1 cellular context compared by ENCODE assay signal in genomic region chr22:30245181-30245984, GRCh38.
TF ChIP-seq lines count a peak whose summit lies in the region.

No MANE protein-coding gene starts in this region.

TF ChIP-seq in HEK293, 187 proteins besides CTCF, POLR2A, EP300 and RAD21 (continued from another document and continues in another):
- no peak for TF ChIP-seq ZBTB49 (tag by site-specific recombination; IDR thresholded peaks at IDR 0.05; ENCODE audit: low read depth)
- TF ChIP-seq ZNF449 (tag by site-specific recombination; IDR thresholded peaks at IDR 0.05): no peak
- no peak for TF ChIP-seq ZNF664 (tag by site-specific recombination; IDR thresholded peaks at IDR 0.05)
- TF ChIP-seq FEZF1 (tag by site-specific recombination; IDR thresholded peaks at IDR 0.05): no peak
- TF ChIP-seq GLI2 (tag by site-specific recombination; IDR thresholded peaks at IDR 0.05; ENCODE audit: borderline replicate concordance, low read depth): no peak
- TF ChIP-seq ZNF624 (tag by site-specific recombination; IDR thresholded peaks at IDR 0.05): no peak
- TF ChIP-seq ZNF521 (tag by site-specific recombination; IDR thresholded peaks at IDR 0.05): no peak
- no peak for TF ChIP-seq ZNF248 (tag by site-specific recombination; IDR thresholded peaks at IDR 0.05)
- TF ChIP-seq SETDB1 (IDR thresholded peaks at IDR 0.05; ENCODE audit: insufficient read length, low read length): no peak
- no peak for TF ChIP-seq ZBTB17 (tag by site-specific recombination; IDR thresholded peaks at IDR 0.05)
- no peak for TF ChIP-seq ZNF501 (tag by site-specific recombination; IDR thresholded peaks at IDR 0.05)
- no peak for TF ChIP-seq OVOL3 (tag by site-specific recombination; IDR thresholded peaks at IDR 0.05)
- TF ChIP-seq KLF10 (tag by site-specific recombination; IDR thresholded peaks at IDR 0.05): 0 out of 2 replicates have a peak, but pooled peaks have one; percentile 17
- no peak for TF ChIP-seq ZSCAN18 (tag by site-specific recombination; IDR thresholded peaks at IDR 0.05)
- TF ChIP-seq IKZF3 (tag by site-specific recombination; IDR thresholded peaks at IDR 0.05): peak; percentile 65
- TF ChIP-seq ZNF544 (tag by site-specific recombination; IDR thresholded peaks at IDR 0.05): no peak
- TF ChIP-seq SP2 (tag by site-specific recombination; IDR thresholded peaks at IDR 0.05): peak; percentile 57
- no peak for TF ChIP-seq BCL11A (tag by site-specific recombination; IDR thresholded peaks at IDR 0.05; ENCODE audit: low read depth)
- TF ChIP-seq ZNF530 (tag by site-specific recombination; IDR thresholded peaks at IDR 0.05; ENCODE audit: low read depth): no peak
- no peak for TF ChIP-seq ZSCAN4 (tag by site-specific recombination; IDR thresholded peaks at IDR 0.05)
- TF ChIP-seq KLF1 (tag by site-specific recombination; IDR thresholded peaks at IDR 0.05): no peak
- no peak for TF ChIP-seq ZNF426 (tag by site-specific recombination; IDR thresholded peaks at IDR 0.05)
- TF ChIP-seq ZNF133 (tag by site-specific recombination; IDR thresholded peaks at IDR 0.05): no peak
- no peak for TF ChIP-seq HOXC10 (CRISPR knock-in tag; IDR thresholded peaks at IDR 0.05)
- TF ChIP-seq ZNF626 (tag by site-specific recombination; IDR thresholded peaks at IDR 0.05): no peak
- TF ChIP-seq ZNF514 (tag by site-specific recombination; IDR thresholded peaks at IDR 0.05): no peak
- no peak for TF ChIP-seq ZNF292 (tag by site-specific recombination; IDR thresholded peaks at IDR 0.05; ENCODE audit: borderline replicate concordance, low read depth)
- no peak for TF ChIP-seq ZNF138 (tag by site-specific recombination; IDR thresholded peaks at IDR 0.05; ENCODE audit: borderline replicate concordance)
- 0 out of 2 replicates have a peak, but pooled peaks have one; percentile 11 for TF ChIP-seq INSM2 (tag by site-specific recombination; IDR thresholded peaks at IDR 0.05)
- TF ChIP-seq ZNF214 (tag by site-specific recombination; IDR thresholded peaks at IDR 0.05; ENCODE audit: borderline replicate concordance): no peak
- TF ChIP-seq KLF17 (tag by site-specific recombination; IDR thresholded peaks at IDR 0.05): 0 out of 2 replicates have a peak, but pooled peaks have one; percentile 27
- TF ChIP-seq ZNF518A (tag by site-specific recombination; conservative IDR thresholded peaks at IDR 0.05; ENCODE audit: low read depth): 0 out of 2 replicates have a peak, but pooled peaks have one; percentile 9
- no peak for TF ChIP-seq KLF16 (tag by site-specific recombination; IDR thresholded peaks at IDR 0.05)
- no peak for TF ChIP-seq PRDM10 (tag by site-specific recombination; IDR thresholded peaks at IDR 0.05)
- TF ChIP-seq ZNF175 (tag by site-specific recombination; IDR thresholded peaks at IDR 0.05): no peak
- TF ChIP-seq BCL6B (tag by site-specific recombination; IDR thresholded peaks at IDR 0.05): no peak
- TF ChIP-seq ZBTB48 (tag by site-specific recombination; IDR thresholded peaks at IDR 0.05): peak; percentile 64
- no peak for TF ChIP-seq ZNF555 (tag by site-specific recombination; conservative IDR thresholded peaks at IDR 0.05)
